8 cellular contexts compared by ENCODE assay signal in genomic region chr10:6140965-6141295, GRCh38. TPM values are rescaled to one million over a fixed set of nuclear protein-coding genes. Genes with fewer than 3 reads are reported as not detected.
A peak's percentile ranks its signal among the peaks of the same experiment; 100 is the strongest.
DNase-seq lines count a peak whose midpoint lies in the region; ATAC-seq and TF ChIP-seq lines count a peak whose summit lies in the region.

No MANE protein-coding gene starts in this region.

- CTCF ChIA-PET in activated CD4-positive, alpha-beta memory T cell treated with anti-CD3 and anti-CD28 coated beads for 36 hours (lab: Charles Lee): no interaction called here

- DNase-seq in BE2C (no peak), mesenchymal stem cell (no peak), adrenal gland (no peak), immature natural killer cell (no peak), iPS-NIHi7 (ENCODE audit: extremely low spot score) (no peak)
- DNase-seq in activated CD4-positive, alpha-beta memory T cell treated with anti-CD3 and anti-CD28 coated beads for 36 hours: peak; percentile 44

- H3K27ac ChIP-seq in mesenchymal stem cell (ENCODE audit: low read length, poor library complexity, severe bottlenecking) (peak overlapping the region; percentile 10), adrenal gland (no peak overlapping the region)

- 73% methylated on average over 8 of the region's 8 CpGs for WGBS in mesenchymal stem cell
- 76 to 80% (median 79%) methylated on average over 8 of the region's 8 CpGs for WGBS in adrenal gland, 4 donors

- H4K91ac ChIP-seq in mesenchymal stem cell (ENCODE audit: low read length): no peak overlapping the region

- H3K4me1 Mint-ChIP-seq in activated CD4-positive, alpha-beta memory T cell treated with anti-CD3 and anti-CD28 coated beads for 36 hours (ENCODE audit: low read depth): peaks cover 76% of the 10 kb centered on the region
- peaks cover 20 to 23% of the 10 kb centered on the region in 2 donors for H3K4me1 Mint-ChIP-seq in immature natural killer cell

- no peak overlapping the region for H4K8ac ChIP-seq in mesenchymal stem cell (ENCODE audit: low read length)

- peak overlapping the region; percentile 73 for H3K4me3 Mint-ChIP-seq in activated CD4-positive, alpha-beta memory T cell treated with anti-CD3 and anti-CD28 coated beads for 36 hours
- H3K4me3 Mint-ChIP-seq in immature natural killer cell: peak overlapping the region in 1 of 5 donors; percentile 85

- H2BK12ac ChIP-seq in mesenchymal stem cell (ENCODE audit: low read length in 2 of 2): no peak overlapping the region

- no peaks in the 10 kb centered on the region for H3K9me3 ChIP-seq in BE2C
- no peaks in the 10 kb centered on the region for H3K9me3 ChIP-seq in mesenchymal stem cell (ENCODE audit: control insufficient read depth, low read length)
- H3K9me3 ChIP-seq in adrenal gland (replicated peaks in 1 of 3): no peaks in the 10 kb centered on the region

- peak overlapping the region; percentile 14; the same call in 1 of the 2 replicates for H3K4me3 ChIP-seq in BE2C (ENCODE audit: low read depth, low read length)
- H3K4me3 ChIP-seq in mesenchymal stem cell (ENCODE audit: insufficient read depth in 1 of 2, low read depth in 1 of 2, low read length in 2 of 2): peak overlapping the region in 1 of 2 experiments; percentile 76
- H3K4me3 ChIP-seq in adrenal gland: no peak overlapping the region

- no peak overlapping the region for H3K4ac ChIP-seq in mesenchymal stem cell (ENCODE audit: low read depth in 1 of 2, low read length in 2 of 2)

- H3K18ac ChIP-seq in mesenchymal stem cell (ENCODE audit: low read depth in 1 of 2, low read length in 2 of 2): peak overlapping the region in 1 of 2 experiments; percentile 50

- no peaks in the 10 kb centered on the region for H3K9me3 Mint-ChIP-seq in activated CD4-positive, alpha-beta memory T cell treated with anti-CD3 and anti-CD28 coated beads for 36 hours
- no peaks in the 10 kb centered on the region for H3K9me3 Mint-ChIP-seq in immature natural killer cell

- H3K4me2 ChIP-seq in mesenchymal stem cell (ENCODE audit: low read length, poor library complexity, severe bottlenecking): peak overlapping the region; percentile 74

- H3K9ac ChIP-seq in mesenchymal stem cell (ENCODE audit: low read length): peak overlapping the region; percentile 52

- peaks cover 7% of the 10 kb centered on the region for H3K79me1 ChIP-seq in mesenchymal stem cell (replicated peaks; ENCODE audit: low read length, poor library complexity, severe bottlenecking)

- no peak overlapping the region for H2BK120ac ChIP-seq in mesenchymal stem cell (ENCODE audit: low read depth, low read length)

- H3K14ac ChIP-seq in mesenchymal stem cell (ENCODE audit: low read length in 2 of 2): no peak overlapping the region

- TF ChIP-seq CTCF in BE2C (IDR thresholded peaks at IDR 0.05; ENCODE audit: low read depth, low read length): no peak
- TF ChIP-seq CTCF in adrenal gland (IDR thresholded peaks at IDR 0.05): no peak

- intact Hi-C loops in activated CD4-positive, alpha-beta memory T cell treated with anti-CD3 and anti-CD28 coated beads for 36 hours (cut with micrococcal nuclease): loop anchor here (1.0 to 10.0 kb wide), 6 partner anchors 11 to 164 kb away; partner anchors contain the start of gene IL15RA
- intact Hi-C loops in adrenal gland (cut with DNase I): loop anchor here in 1 of 2 donors (10.0 kb wide), 1 partner anchor 46 kb away; no protein-coding TSS in a partner anchor

- no peak overlapping the region for H3K23ac ChIP-seq in mesenchymal stem cell (ENCODE audit: low read length in 2 of 2)

- no peaks in the 10 kb centered on the region for H3K36me3 ChIP-seq in BE2C
- H3K36me3 ChIP-seq in mesenchymal stem cell (ENCODE audit: control insufficient read depth in 1 of 2, insufficient read depth in 2 of 2, low read depth in 1 of 2, low read length in 2 of 2): peaks cover 0 to 4% of the 10 kb centered on the region in 2 experiments
- no peaks in the 10 kb centered on the region for H3K36me3 ChIP-seq in adrenal gland (replicated peaks in 1 of 2)

- peaks cover 10% of the 10 kb centered on the region for H3K27me3 Mint-ChIP-seq in activated CD4-positive, alpha-beta memory T cell treated with anti-CD3 and anti-CD28 coated beads for 36 hours
- H3K27me3 Mint-ChIP-seq in immature natural killer cell (ENCODE audit: low read depth in 3 of 3): peaks cover 1 to 8% (median 6%) of the 10 kb centered on the region in 3 donors

- H2AK5ac ChIP-seq in mesenchymal stem cell (ENCODE audit: low read length, severe bottlenecking): peak overlapping the region; percentile 62

- peaks cover 2% of the 10 kb centered on the region for H3K36me3 Mint-ChIP-seq in activated CD4-positive, alpha-beta memory T cell treated with anti-CD3 and anti-CD28 coated beads for 36 hours
- H3K36me3 Mint-ChIP-seq in immature natural killer cell: no peaks in the 10 kb centered on the region

- H3K4me1 ChIP-seq in BE2C (no peaks in the 10 kb centered on the region), mesenchymal stem cell (ENCODE audit: control insufficient read depth, insufficient read depth, low read depth, low read length) (peaks cover 39% of the 10 kb centered on the region), adrenal gland (replicated peaks in 1 of 2) (peaks cover 5 to 8% of the 10 kb centered on the region in 2 donors)

- no peak for TF ChIP-seq POLR2A in adrenal gland (IDR thresholded peaks at IDR 0.05)

- H2BK5ac ChIP-seq in mesenchymal stem cell (ENCODE audit: low read depth, low read length, poor library complexity, severe bottlenecking): no peak overlapping the region

- POLR2A ChIA-PET in activated CD4-positive, alpha-beta memory T cell treated with anti-CD3 and anti-CD28 coated beads for 36 hours (lab: Charles Lee): interaction anchor here (1.9 kb wide), 1 partner anchor 11 kb away, joined by 9 read pairs; no protein-coding TSS in a partner anchor

- ATAC-seq in GM21515 (IDR thresholded peaks at IDR 0.05; ENCODE audit: unreplicated experiment) (peak; percentile 2), GM19023 (IDR thresholded peaks at IDR 0.05; ENCODE audit: unreplicated experiment) (no peak)

- H2BK15ac ChIP-seq in mesenchymal stem cell (ENCODE audit: low read depth, poor library complexity, severe bottlenecking): no peak overlapping the region

- peak overlapping the region; percentile 94 for H3K27ac Mint-ChIP-seq in activated CD4-positive, alpha-beta memory T cell treated with anti-CD3 and anti-CD28 coated beads for 36 hours
- H3K27ac Mint-ChIP-seq in immature natural killer cell: peak overlapping the region in 1 of 6 donors; percentile 68

- H2AFZ ChIP-seq in mesenchymal stem cell (ENCODE audit: low read depth, low read length): no peak overlapping the region

- H3K27me3 ChIP-seq in BE2C (peaks cover 18% of the 10 kb centered on the region), mesenchymal stem cell (ENCODE audit: control insufficient read depth in 1 of 2, insufficient read depth in 1 of 2, low read length in 2 of 2) (peaks cover 4 to 31% of the 10 kb centered on the region in 2 experiments), adrenal gland (no peaks in the 10 kb centered on the region)

RNA-seq across cellular contexts. Expression of gene RBM17, which starts 52.1 kb away (rescaled TPM):
- 128 TPM for polyA plus RNA-seq in BE2C (2012; ENCODE audit: insufficient read depth, insufficient read length, low read depth)
- 100 to 1,000 TPM; 151 to 155 TPM for total RNA-seq in activated CD4-positive, alpha-beta memory T cell treated with anti-CD3 and anti-CD28 coated beads for 36 hours
- polyA plus RNA-seq in mesenchymal stem cell (2013, experiment 1 of 2): 78.5 TPM
- 73.5 TPM for polyA plus RNA-seq in mesenchymal stem cell (2013, experiment 2 of 2)
- total RNA-seq in adrenal gland: 10 to 100 TPM; 31.9 to 72.1 (median 60.6) TPM
- 100 to 1,000 TPM in 2 of 3 donors, 10 to 100 TPM in 1; 92.4 to 123 (median 101) TPM for polyA plus RNA-seq in adrenal gland
- polyA plus RNA-seq in immature natural killer cell: 10 to 100 TPM; 30.9 to 91.5 (median 55.5) TPM
